21 cellular contexts compared by ENCODE assay signal in the genomic region with DNA sequence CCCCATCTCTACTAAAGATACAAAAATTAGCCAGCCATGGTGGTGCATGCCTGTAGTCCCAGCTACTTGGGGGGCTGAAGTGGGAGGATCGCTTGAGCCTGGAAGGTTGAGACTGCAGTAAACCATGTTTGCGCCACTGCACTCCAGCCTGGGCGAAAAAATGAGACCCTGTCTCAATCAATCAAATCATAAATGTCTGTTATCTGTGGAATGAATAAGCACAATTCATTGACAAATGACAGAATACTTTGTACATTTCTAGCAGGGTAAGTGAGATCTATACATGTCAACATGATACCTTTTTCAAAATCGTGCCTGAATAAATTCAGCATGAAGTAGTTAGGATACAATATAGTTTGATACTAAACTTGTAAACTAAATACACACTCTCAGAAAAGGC.
DNase-seq lines count a peak whose midpoint lies in the region; FAIRE-seq and TF ChIP-seq lines count a peak whose summit lies in the region.
"Had no signal": no experiment of that assay in that cellular context is flagged by ENCODE, and none has a peak within 500 bp of the region (broad histone marks: within the 10 kb centered on the region; RNA-seq: fewer than 3 reads in every experiment).

No MANE protein-coding gene starts in this region.

- H3K36me3 ChIP-seq in BLaER1 treated with 17β-estradiol and CSF1 and Interleukin-3, amounts not matched to agents 10 nM and 100 nM = no peaks in the 10 kb centered on the region
- no peaks in the 10 kb centered on the region for H3K36me3 ChIP-seq in neutrophil
- no peaks in the 10 kb centered on the region for H3K36me3 ChIP-seq in transverse colon

- POLR2A ChIA-PET in HEK293T (lab: Yijun Ruan, JAX) = interaction anchor here (1.0 kb wide), 1 partner anchor 181 kb away, joined by 4 read pairs; a partner anchor contains a TSS

- TF ChIP-seq POLR2A in GM12892 (IDR thresholded peaks at IDR 0.05; ENCODE audit: low read depth, low read length) (no peak), transverse colon (IDR thresholded peaks at IDR 0.05) (no peak)

- CTCF ChIA-PET in HEK293T (lab: Yijun Ruan, JAX) = no interaction called here

- no peak overlapping the region for H3K9ac ChIP-seq in BLaER1 treated with 17β-estradiol and CSF1 and Interleukin-3, amounts not matched to agents 10 nM and 100 nM

- no peak overlapping the region for H3K27ac ChIP-seq in BLaER1 treated with 17β-estradiol and CSF1 and Interleukin-3, amounts not matched to agents 10 nM and 100 nM
- H3K27ac ChIP-seq in neutrophil = peak overlapping the region; percentile 52
- no peak overlapping the region for H3K27ac ChIP-seq in transverse colon

- no peak for FAIRE-seq in GM12892 (lab: Jason Lieb, UNC)
- FAIRE-seq: D721Med, H54, RCC 7860 had no signal

- no peaks in the 10 kb centered on the region for H3K27me3 Mint-ChIP-seq in activated naive CD8-positive, alpha-beta T cell treated with anti-CD3 and anti-CD28 coated beads for 36 hours
- H3K27me3 Mint-ChIP-seq: CD8-positive, alpha-beta memory T cell had no signal

- H3K36me3 Mint-ChIP-seq in activated naive CD8-positive, alpha-beta T cell treated with anti-CD3 and anti-CD28 coated beads for 36 hours = peaks cover 19% of the 10 kb centered on the region

- no peak for TF ChIP-seq EP300 in transverse colon (IDR thresholded peaks at IDR 0.05; ENCODE audit: low read depth)

- H3K4me3 Mint-ChIP-seq in activated naive CD8-positive, alpha-beta T cell treated with anti-CD3 and anti-CD28 coated beads for 36 hours = no peak overlapping the region
- H3K4me3 Mint-ChIP-seq: CD8-positive, alpha-beta memory T cell had no signal

- peaks cover 0 to 4% (median 0%) of the 10 kb centered on the region in 11 experiments; a peak in 1 of 22 replicates for H3K27me3 ChIP-seq in BLaER1 treated with 17β-estradiol and CSF1 and Interleukin-3, amounts not matched to agents 10 nM and 100 nM
- H3K27me3 ChIP-seq in neutrophil (no peaks in the 10 kb centered on the region), transverse colon (no peaks in the 10 kb centered on the region)

- peak overlapping the region; percentile 73 for H3K27ac Mint-ChIP-seq in activated naive CD8-positive, alpha-beta T cell treated with anti-CD3 and anti-CD28 coated beads for 36 hours

- TF ChIP-seq CTCF in neutrophil (IDR thresholded peaks at IDR 0.05) = no peak
- no peak for TF ChIP-seq CTCF in transverse colon (IDR thresholded peaks at IDR 0.05)

- H3K4me2 ChIP-seq in BLaER1 treated with 17β-estradiol and CSF1 and Interleukin-3, amounts not matched to agents 10 nM and 100 nM = peak overlapping the region; percentile 16 to 72 (median 46); a peak in 13 of 22 replicates

- in situ Hi-C loops in transverse colon (cut with MboI; ENCODE audit: low pct_ligation_motif_present in 1 of 4, low pct_unique_long_range_greater_than_20kb in 1 of 4, low sequenced_read_pairs in 3 of 4) = no loop called here

- peaks cover 11 to 56% (median 46%) of the 10 kb centered on the region in 10 experiments for H3K4me1 ChIP-seq in BLaER1 treated with 17β-estradiol and CSF1 and Interleukin-3, amounts not matched to agents 10 nM and 100 nM
- H3K4me1 ChIP-seq in neutrophil (ENCODE audit: control insufficient read depth in 1 of 2, insufficient read depth in 1 of 2, low read depth in 1 of 2, low read length in 1 of 2) (peaks cover 22 to 36% of the 10 kb centered on the region in 2 experiments), transverse colon (peaks cover 7 to 34% (median 15%) of the 10 kb centered on the region in 4 donors)

- intact Hi-C loops in transverse colon (cut with DNase I; ENCODE audit: low total_unique reads) = no loop called here

- 79 to 93% methylated on average over 2 to 4 of the region's 4 CpGs for WGBS in transverse colon (ENCODE audit: low coverage in 1 of 2), 2 donors

- H3K9me3 Mint-ChIP-seq in activated naive CD8-positive, alpha-beta T cell treated with anti-CD3 and anti-CD28 coated beads for 36 hours = peaks cover 3% of the 10 kb centered on the region
- H3K9me3 Mint-ChIP-seq: CD8-positive, alpha-beta memory T cell had no signal

- H4K20me1 ChIP-seq in BLaER1 treated with 17β-estradiol and CSF1 and Interleukin-3, amounts not matched to agents 10 nM and 100 nM = no peaks in the 10 kb centered on the region

- H3K4me3 ChIP-seq in BLaER1 treated with 17β-estradiol and CSF1 and Interleukin-3, amounts not matched to agents 10 nM and 100 nM = no peak overlapping the region
- no peak overlapping the region for H3K4me3 ChIP-seq in neutrophil (ENCODE audit: low read depth in 1 of 2, low read length in 1 of 2)
- no peak overlapping the region for H3K4me3 ChIP-seq in transverse colon

- H3K4me1 Mint-ChIP-seq in activated naive CD8-positive, alpha-beta T cell treated with anti-CD3 and anti-CD28 coated beads for 36 hours = peaks cover 81% of the 10 kb centered on the region

- no peaks in the 10 kb centered on the region for H3K9me3 ChIP-seq in BLaER1 treated with 17β-estradiol and CSF1 and Interleukin-3, amounts not matched to agents 10 nM and 100 nM (replicated peaks in 1 of 11)
- H3K9me3 ChIP-seq in neutrophil (no peaks in the 10 kb centered on the region), transverse colon (no peaks in the 10 kb centered on the region)

- DNase-seq in HEK293T (ENCODE audit: extremely low spot score) = no peak
- DNase-seq in activated naive CD8-positive, alpha-beta T cell treated with anti-CD3 and anti-CD28 coated beads for 36 hours = no peak
- no peak for DNase-seq in hippocampal formation (lab: John Stamatoyannopoulos, UW)
- DNase-seq in GM12892 (ENCODE audit: insufficient read length) = no peak
- no peak for DNase-seq in transverse colon
- DNase-seq in NK-92 (lab: John Stamatoyannopoulos, UW; ENCODE audit: unreplicated experiment) = no peak
- DNase-seq: CD8-positive, alpha-beta memory T cell; DND-41; GDM1; Kasumi-1; MM.1S; NCI-H1105; NCI-H1694 treated with DMSO at 0.1 percent for 48 hours; NCI-H226; NCI-H524 treated with DMSO at 0.1 percent for 48 hours; SHP77 had no signal

TF ChIP-seq in HEK293T, 16 proteins besides CTCF, POLR2A, EP300 and RAD21:
- TF ChIP-seq FOXK2 (IDR thresholded peaks at IDR 0.05) = no peak
- TF ChIP-seq, protein P1, sequence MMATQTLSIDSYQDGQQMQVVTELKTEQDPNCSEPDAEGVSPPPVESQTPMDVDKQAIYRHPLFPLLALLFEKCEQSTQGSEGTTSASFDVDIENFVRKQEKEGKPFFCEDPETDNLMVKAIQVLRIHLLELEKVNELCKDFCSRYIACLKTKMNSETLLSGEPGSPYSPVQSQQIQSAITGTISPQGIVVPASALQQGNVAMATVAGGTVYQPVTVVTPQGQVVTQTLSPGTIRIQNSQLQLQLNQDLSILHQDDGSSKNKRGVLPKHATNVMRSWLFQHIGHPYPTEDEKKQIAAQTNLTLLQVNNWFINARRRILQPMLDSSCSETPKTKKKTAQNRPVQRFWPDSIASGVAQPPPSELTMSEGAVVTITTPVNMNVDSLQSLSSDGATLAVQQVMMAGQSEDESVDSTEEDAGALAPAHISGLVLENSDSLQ (IDR thresholded peaks at IDR 0.05) = peak; percentile 41; the same call in 1 of the 2 replicates
- TF ChIP-seq ELF4 (IDR thresholded peaks at IDR 0.05) = no peak
